Comparison of ENCODE assay signal across 17 cellular contexts in genomic region chr1:43156026-43156425, GRCh38. TPM values are rescaled to one million over a fixed set of nuclear protein-coding genes. Genes with fewer than 3 reads are reported as not detected.
DNase-seq lines count a peak whose midpoint lies in the region; ATAC-seq and TF ChIP-seq lines count a peak whose summit lies in the region.
"Had no signal": no experiment of that assay in that cellular context is flagged by ENCODE, and none has a peak within 500 bp of the region (broad histone marks: within the 10 kb centered on the region; RNA-seq: fewer than 3 reads in every experiment).

No MANE protein-coding gene starts in this region.

- DNase-seq in HT1080 (ENCODE audit: low read depth) = peak; percentile 56
- peak; percentile 21 for DNase-seq in RKO (ENCODE audit: low spot score)
- no peak for DNase-seq in endothelial cell (ENCODE audit: low spot score)
- no peak for DNase-seq in SIG-M5 (lab: John Stamatoyannopoulos, UW)
- no peak for DNase-seq in GF-D8 (lab: John Stamatoyannopoulos, UW)
- DNase-seq: Calu3; CD8-positive, alpha-beta T cell; DMS79 treated with DMSO at 0.1 percent for 48 hours; H7; HFFc6; KG1 had no signal

- no peak overlapping the region for H3K4me3 Mint-ChIP-seq in endothelial cell (ENCODE audit: unreplicated experiment)
- H3K4me3 Mint-ChIP-seq: B cell; CD8-positive, alpha-beta T cell; GM23338; HFFc6; IgD-negative memory B cell had no signal

- TF ChIP-seq CTCF in endothelial cell (IDR thresholded peaks at IDR 0.05; ENCODE audit: unreplicated experiment) = no peak

- ATAC-seq in HG02852 (IDR thresholded peaks at IDR 0.05; ENCODE audit: unreplicated experiment) (no peak), HG03469 (IDR thresholded peaks at IDR 0.05; ENCODE audit: unreplicated experiment) (no peak)
- ATAC-seq: CD8-positive, alpha-beta T cell; GM23338; HCT116 had no signal

- no peaks in the 10 kb centered on the region for H3K36me3 Mint-ChIP-seq in endothelial cell (ENCODE audit: low read depth, unreplicated experiment)
- H3K36me3 Mint-ChIP-seq: CD8-positive, alpha-beta T cell; IgD-negative memory B cell had no signal

- peaks cover 30% of the 10 kb centered on the region for H3K4me1 Mint-ChIP-seq in endothelial cell (ENCODE audit: unreplicated experiment)

- H3K9me3 Mint-ChIP-seq in endothelial cell (ENCODE audit: unreplicated experiment) = no peaks in the 10 kb centered on the region
- H3K9me3 Mint-ChIP-seq: CD8-positive, alpha-beta T cell; GM23338; HFFc6; IgD-negative memory B cell had no signal

- peaks cover 5% of the 10 kb centered on the region for H3K27me3 Mint-ChIP-seq in endothelial cell (ENCODE audit: unreplicated experiment)

- H3K27ac Mint-ChIP-seq in endothelial cell (ENCODE audit: unreplicated experiment) = peak overlapping the region; percentile 79
- H3K27ac Mint-ChIP-seq: B cell; CD8-positive, alpha-beta T cell; GM23338; HFFc6; IgD-negative memory B cell had no signal

RNA-seq across cellular contexts. Expression of gene EBNA1BP2, which starts 16.1 kb away (rescaled TPM):
- 400 and 422 TPM in 2 replicates for total RNA-seq in HT1080 (2014; rRNA removed; shearing (Covaris generic))
- polyA plus RNA-seq in HT1080 (2015; cell fraction: cytosol; rRNA removed) = 324 and 341 TPM in 2 replicates
- 302 and 325 TPM in 2 replicates for polyA plus RNA-seq in HT1080 (2015; cell fraction: nucleus; rRNA removed)
- 41.1 TPM for total RNA-seq in endothelial cell (ENCODE audit: unreplicated experiment)

RNA-seq across cellular contexts. Expression of gene CFAP57, which starts 16.1 kb away (rescaled TPM):
- 0.33 and 0.50 TPM in 2 replicates for total RNA-seq in HT1080 (2014; rRNA removed; shearing (Covaris generic))
- 0.45 and 0.60 TPM in 2 replicates for polyA plus RNA-seq in HT1080 (2015; cell fraction: cytosol; rRNA removed)
- 0.69 and 1.6 TPM in 2 replicates for polyA plus RNA-seq in HT1080 (2015; cell fraction: nucleus; rRNA removed)
- 0.49 TPM for total RNA-seq in endothelial cell (ENCODE audit: unreplicated experiment)
- total RNA-seq: CD8-positive, alpha-beta T cell had no signal

Comparison
In these comparisons a context has a peak if more than half of its experiments do, and no peak if none do; other contexts are left out.
1. DNase-seq: peak in HT1080 (single experiment) and RKO (single experiment); none in endothelial cell (single experiment), SIG-M5 (single experiment) and GF-D8 (single experiment).